ENCODE assay signal across 8 cellular contexts in genomic region chr4:74098628-74098995, GRCh38.
DNase-seq lines count a peak whose midpoint lies in the region; ATAC-seq and TF ChIP-seq lines count a peak whose summit lies in the region.

No MANE protein-coding gene starts in this region.

- H3K27ac ChIP-seq in HUES6 (ENCODE audit: low read depth, low read length): no peak overlapping the region

- peaks cover 7% of the 10 kb centered on the region; the same call in 1 of the 2 replicates for H3K4me1 ChIP-seq in HUES6 (ENCODE audit: control insufficient read depth, insufficient read depth, low read length)
- peaks cover 9% of the 10 kb centered on the region for H3K4me1 ChIP-seq in mucosa of stomach (ENCODE audit: control insufficient read depth, insufficient read depth, low read length)

- peaks cover 25% of the 10 kb centered on the region for H3K27me3 ChIP-seq in HUES6 (ENCODE audit: control insufficient read depth, insufficient read depth, low read length)
- no peaks in the 10 kb centered on the region for H3K27me3 ChIP-seq in mucosa of stomach (ENCODE audit: control insufficient read depth, insufficient read depth, low read length)

- H3K9ac ChIP-seq in HUES6 (ENCODE audit: low read length) (peak overlapping the region; percentile 72), mucosa of stomach (ENCODE audit: low read length) (peak overlapping the region; percentile 82)

- no peak for TF ChIP-seq CTCF in AG04449 (IDR thresholded peaks at IDR 0.05; ENCODE audit: insufficient read depth, low read length, missing control alignments)

- DNase-seq in AG04449 (ENCODE audit: low read depth, low spot score) (no peak), ecto neural progenitor cell (ENCODE audit: low spot score) (peak; percentile 59), NCI-H510A (lab: John Stamatoyannopoulos, UW) (no peak), NCI-H1092 treated with DMSO at 0.1 percent for 48 hours (lab: John Stamatoyannopoulos, UW) (no peak), NCI-H1694 treated with DMSO at 0.1 percent for 48 hours (lab: John Stamatoyannopoulos, UW) (no peak)

- H3K36me3 ChIP-seq in HUES6 (ENCODE audit: control insufficient read depth, insufficient read depth, low read length): no peaks in the 10 kb centered on the region
- H3K36me3 ChIP-seq in mucosa of stomach (ENCODE audit: control insufficient read depth, insufficient read depth, low read length): no peaks in the 10 kb centered on the region

- H3K4me3 ChIP-seq in AG04449 (ENCODE audit: low read depth, low read length): peak overlapping the region; percentile 72
- peak overlapping the region; percentile 67 for H3K4me3 ChIP-seq in HUES6 (ENCODE audit: low read depth, low read length)
- peak overlapping the region; percentile 49 for H3K4me3 ChIP-seq in mucosa of stomach (ENCODE audit: low read length)

- CTCF ChIA-PET in AG04449 (lab: Yijun Ruan, JAX): interaction anchor here (0.9 to 3.7 kb wide), 16 partner anchors 10 to 527 kb away, joined by 3 to 46 read pairs (median 5); partner anchors contain the start of gene CXCL3

- no peak for ATAC-seq in GM18868 (IDR thresholded peaks at IDR 0.05; ENCODE audit: unreplicated experiment)

- POLR2A ChIA-PET in AG04449 (lab: Yijun Ruan, JAX): interaction anchor here (0.6 to 1.8 kb wide), 3 partner anchors 10 to 12 kb away, joined by 4 to 10 read pairs (median 5); no protein-coding TSS in a partner anchor

- no peaks in the 10 kb centered on the region for H3K9me3 ChIP-seq in HUES6 (ENCODE audit: control insufficient read depth, insufficient read depth, low read depth, low read length)
- H3K9me3 ChIP-seq in mucosa of stomach (ENCODE audit: control insufficient read depth, low read length): no peaks in the 10 kb centered on the region
